In genomic region chr4:175970072-175970471, GRCh38 we compare ENCODE assay signal across 11 cellular contexts.
"Had no signal": no experiment of that assay in that cellular context is flagged by ENCODE, and none has a peak within 500 bp of the region (broad histone marks: within the 10 kb centered on the region; RNA-seq: fewer than 3 reads in every experiment).

No MANE protein-coding gene starts in this region.

- FAIRE-seq: pancreas had no signal

- H3K27me3 ChIP-seq: pancreas, tibial artery, uterus had no signal

- H3K4me1 ChIP-seq: pancreas, tibial artery, uterus had no signal

- DNase-seq: activated CD4-positive, alpha-beta T cell treated with anti-CD3 and anti-CD28 coated beads, Interleukin-2, amount 10 ng/mL, durations not matched to agents 7 days and 5 days; activated CD4-positive, CD25-positive, alpha-beta regulatory T cell; activated gamma-delta T cell treated with Interleukin-2 at 50 U/mL for 16 hours; activated naive CD8-positive, alpha-beta T cell treated with anti-CD3 and anti-CD28 coated beads for 36 hours; cerebellar nuclear complex; dermis blood vessel endothelial cell; pancreas; stimulated activated CD4-positive, alpha-beta T cell treated with anti-CD3 and anti-CD28 coated beads, Interleukin-2, amount 100 ng/mL, for 48 hours; stimulated activated naive B cell treated with anti-CD40 and anti-IgM and Interleukin-4, amounts not matched to agents 10 μg/mL and 1 μg/mL and 100 μg/mL, for 72 hours; tibial artery; uterus had no signal

- H3K4me3 ChIP-seq: pancreas, tibial artery, uterus had no signal

- H3K36me3 ChIP-seq: pancreas, tibial artery, uterus had no signal

- H3K27ac ChIP-seq: pancreas, tibial artery, uterus had no signal

- H3K9me3 ChIP-seq: pancreas, tibial artery, uterus had no signal

- ATAC-seq: pancreas; stimulated activated naive B cell treated with anti-CD40 and anti-IgM and Interleukin-4, amounts not matched to agents 10 μg/mL and 1 μg/mL and 100 μg/mL, for 72 hours had no signal
